ENCODE assay signal across 11 cellular contexts in genomic region chr11:7473702-7474101, GRCh38. TPM values are rescaled to one million over a fixed set of nuclear protein-coding genes. Genes with fewer than 3 reads are reported as not detected.
DNase-seq lines count a peak whose midpoint lies in the region; ATAC-seq and TF ChIP-seq lines count a peak whose summit lies in the region.
"Had no signal": no experiment of that assay in that cellular context is flagged by ENCODE, and none has a peak within 500 bp of the region (broad histone marks: within the 10 kb centered on the region; RNA-seq: fewer than 3 reads in every experiment).

No MANE protein-coding gene starts in this region.

- no peaks in the 10 kb centered on the region for H3K4me1 Mint-ChIP-seq in activated CD4-positive, alpha-beta T cell treated with anti-CD3 and anti-CD28 coated beads, Interleukin-2, amount 10 ng/mL, durations not matched to agents 24 days and 14 days
- H3K4me1 Mint-ChIP-seq in activated T-cell treated with anti-CD3 and anti-CD28 coated beads, Interleukin-2, amount 50 U/mL, for 4 hours (ENCODE audit: low read depth), result no peaks in the 10 kb centered on the region

- DNase-seq in GM06990 (ENCODE audit: extremely low read depth, insufficient read length), result peak; percentile 45
- no peak for DNase-seq in activated CD4-positive, alpha-beta T cell treated with anti-CD3 and anti-CD28 coated beads, Interleukin-2, amount 10 ng/mL, durations not matched to agents 24 days and 14 days
- no peak for DNase-seq in activated CD4-positive, CD25-positive, alpha-beta regulatory T cell treated with anti-CD3 and anti-CD28 coated beads, Interleukin-2, amount 50 U/mL, for 72 hours
- no peak for DNase-seq in DMS79 treated with DMSO at 0.1 percent for 48 hours (lab: John Stamatoyannopoulos, UW)
- no peak for DNase-seq in activated T-cell treated with anti-CD3 and anti-CD28 coated beads, Interleukin-2, amount 50 U/mL, for 4 hours
- DNase-seq: activated CD8-positive, alpha-beta memory T cell treated with anti-CD3 and anti-CD28 coated beads, Interleukin-2, amount 50 U/mL, for 4 hours; NCI-H345 had no signal

- no peak overlapping the region for H3K4me3 Mint-ChIP-seq in activated CD4-positive, alpha-beta T cell treated with anti-CD3 and anti-CD28 coated beads, Interleukin-2, amount 10 ng/mL, durations not matched to agents 24 days and 14 days
- H3K4me3 Mint-ChIP-seq in activated T-cell treated with anti-CD3 and anti-CD28 coated beads, Interleukin-2, amount 50 U/mL, for 4 hours, result no peak overlapping the region

- peak; percentile 45 for TF ChIP-seq POLR2A in GM19099 (IDR thresholded peaks at IDR 0.05; ENCODE audit: extremely low read depth, insufficient read length, low read depth)

- H3K27me3 Mint-ChIP-seq in activated CD4-positive, alpha-beta T cell treated with anti-CD3 and anti-CD28 coated beads, Interleukin-2, amount 10 ng/mL, durations not matched to agents 24 days and 14 days, result peaks cover 4% of the 10 kb centered on the region
- peaks cover 2% of the 10 kb centered on the region for H3K27me3 Mint-ChIP-seq in activated T-cell treated with anti-CD3 and anti-CD28 coated beads, Interleukin-2, amount 50 U/mL, for 4 hours (ENCODE audit: low read depth)

- no peak overlapping the region for H3K27ac Mint-ChIP-seq in activated CD4-positive, alpha-beta T cell treated with anti-CD3 and anti-CD28 coated beads, Interleukin-2, amount 10 ng/mL, durations not matched to agents 24 days and 14 days

- H3K36me3 ChIP-seq in GM06990 (ENCODE audit: control insufficient read depth, insufficient read depth, low read length), result no peaks in the 10 kb centered on the region

- H3K4me3 ChIP-seq in GM06990 (replicated peaks; ENCODE audit: low read depth, low read length), result no peak overlapping the region
- H3K4me3 ChIP-seq: breast epithelium had no signal

- no peak for TF ChIP-seq CTCF in GM06990 (IDR thresholded peaks at IDR 0.05; ENCODE audit: insufficient read depth, low read length, poor library complexity, severe bottlenecking)

- no peaks in the 10 kb centered on the region for H3K9me3 Mint-ChIP-seq in activated CD4-positive, alpha-beta T cell treated with anti-CD3 and anti-CD28 coated beads, Interleukin-2, amount 10 ng/mL, durations not matched to agents 24 days and 14 days
- no peaks in the 10 kb centered on the region for H3K9me3 Mint-ChIP-seq in activated T-cell treated with anti-CD3 and anti-CD28 coated beads, Interleukin-2, amount 50 U/mL, for 4 hours

- intact Hi-C loops in activated CD4-positive, alpha-beta T cell treated with anti-CD3 and anti-CD28 coated beads, Interleukin-2, amount 10 ng/mL, durations not matched to agents 24 days and 14 days (cut with micrococcal nuclease), result no loop called here

- ATAC-seq in HG02678 (IDR thresholded peaks at IDR 0.05; ENCODE audit: unreplicated experiment), result peak; percentile 97
- peak; percentile 87 for ATAC-seq in HG03521 (IDR thresholded peaks at IDR 0.05; ENCODE audit: unreplicated experiment)
- ATAC-seq in activated T-cell treated with anti-CD3 and anti-CD28 coated beads, Interleukin-2, amount 50 U/mL, for 4 hours, result no peak

- H3K27me3 ChIP-seq in GM06990 (replicated peaks; ENCODE audit: control insufficient read depth, insufficient read depth, low read length), result no peaks in the 10 kb centered on the region
- H3K27me3 ChIP-seq: breast epithelium had no signal

- no peaks in the 10 kb centered on the region for H3K36me3 Mint-ChIP-seq in activated CD4-positive, alpha-beta T cell treated with anti-CD3 and anti-CD28 coated beads, Interleukin-2, amount 10 ng/mL, durations not matched to agents 24 days and 14 days (ENCODE audit: low read depth)
- H3K36me3 Mint-ChIP-seq in activated T-cell treated with anti-CD3 and anti-CD28 coated beads, Interleukin-2, amount 50 U/mL, for 4 hours (ENCODE audit: insufficient read depth), result no peaks in the 10 kb centered on the region

RNA-seq across cellular contexts. Expression of gene OLFML1, which starts 11.6 kb away (rescaled TPM):
- not detected in 2 replicates for total RNA-seq in activated CD4-positive, alpha-beta T cell treated with anti-CD3 and anti-CD28 coated beads, Interleukin-2, amount 10 ng/mL, durations not matched to agents 24 days and 14 days
- not detected for total RNA-seq in activated T-cell treated with anti-CD3 and anti-CD28 coated beads, Interleukin-2, amount 50 U/mL, for 4 hours

RNA-seq across cellular contexts. Expression of gene PPFIBP2, which starts 40.1 kb away (rescaled TPM):
- 1.2 and 1.6 TPM in 2 replicates for total RNA-seq in activated CD4-positive, alpha-beta T cell treated with anti-CD3 and anti-CD28 coated beads, Interleukin-2, amount 10 ng/mL, durations not matched to agents 24 days and 14 days
- total RNA-seq in activated T-cell treated with anti-CD3 and anti-CD28 coated beads, Interleukin-2, amount 50 U/mL, for 4 hours, result 1 to 10 TPM; 2.6 to 5.4 (median 3.5) TPM

Comparison
In these comparisons a context has a peak if more than half of its experiments do, and no peak if none do; other contexts are left out.
1. ATAC-seq: peak in HG02678 (single experiment) and HG03521 (single experiment); none in activated T-cell treated with anti-CD3 and anti-CD28 coated beads, Interleukin-2, amount 50 U/mL, for 4 hours (0 of 2).